21 cellular contexts compared by ENCODE assay signal in genomic region chr10:118723467-118723866, GRCh38. TPM values are rescaled to one million over a fixed set of nuclear protein-coding genes. Genes with fewer than 3 reads are reported as not detected.
DNase-seq lines count a peak whose midpoint lies in the region; ATAC-seq lines count a peak whose summit lies in the region.
"Had no signal": no experiment of that assay in that cellular context is flagged by ENCODE, and none has a peak within 500 bp of the region (broad histone marks: within the 10 kb centered on the region; RNA-seq: fewer than 3 reads in every experiment).

No MANE protein-coding gene starts in this region.

- ATAC-seq in memory B cell (ENCODE audit: low read depth): no peak
- no peak for ATAC-seq in HG03139 (IDR thresholded peaks at IDR 0.05; ENCODE audit: unreplicated experiment)
- no peak for ATAC-seq in GM19351 (IDR thresholded peaks at IDR 0.05; ENCODE audit: unreplicated experiment)
- ATAC-seq in GM18520 (IDR thresholded peaks at IDR 0.05; ENCODE audit: unreplicated experiment): no peak
- no peak for ATAC-seq in HG02840 (IDR thresholded peaks at IDR 0.05; ENCODE audit: low FRiP score, unreplicated experiment)
- ATAC-seq: activated CD8-positive, alpha-beta T cell treated with anti-CD3 and anti-CD28 coated beads, Interleukin-2, amount 10 ng/mL, durations not matched to agents 7 days and 5 days; lower lobe of right lung; sciatic nerve had no signal

- peak overlapping the region; percentile 63 for H3K27ac Mint-ChIP-seq in memory B cell
- H3K27ac Mint-ChIP-seq: activated CD8-positive, alpha-beta T cell treated with anti-CD3 and anti-CD28 coated beads, Interleukin-2, amount 10 ng/mL, durations not matched to agents 7 days and 5 days; activated naive CD4-positive, alpha-beta T cell treated with anti-CD3 and anti-CD28 coated beads for 36 hours; activated T-cell treated with anti-CD3 and anti-CD28 coated beads, Interleukin-2, amount 50 U/mL, for 24 hours had no signal

- peaks cover 8% of the 10 kb centered on the region for H3K36me3 Mint-ChIP-seq in memory B cell

- H3K4me3 Mint-ChIP-seq in memory B cell: no peak overlapping the region
- H3K4me3 Mint-ChIP-seq: activated CD8-positive, alpha-beta T cell treated with anti-CD3 and anti-CD28 coated beads, Interleukin-2, amount 10 ng/mL, durations not matched to agents 7 days and 5 days; activated naive CD4-positive, alpha-beta T cell treated with anti-CD3 and anti-CD28 coated beads for 36 hours; activated T-cell treated with anti-CD3 and anti-CD28 coated beads, Interleukin-2, amount 50 U/mL, for 24 hours; CD4-positive, CD25-positive, alpha-beta regulatory T cell had no signal

- peaks cover 5% of the 10 kb centered on the region for H3K4me1 Mint-ChIP-seq in memory B cell

- no peaks in the 10 kb centered on the region for H3K27me3 Mint-ChIP-seq in memory B cell
- H3K27me3 Mint-ChIP-seq: activated T-cell treated with anti-CD3 and anti-CD28 coated beads, Interleukin-2, amount 50 U/mL, for 24 hours; CD4-positive, CD25-positive, alpha-beta regulatory T cell had no signal

- H3K9me3 Mint-ChIP-seq in memory B cell: no peaks in the 10 kb centered on the region
- H3K9me3 Mint-ChIP-seq: activated naive CD4-positive, alpha-beta T cell treated with anti-CD3 and anti-CD28 coated beads for 36 hours; activated T-cell treated with anti-CD3 and anti-CD28 coated beads, Interleukin-2, amount 50 U/mL, for 24 hours; CD4-positive, CD25-positive, alpha-beta regulatory T cell had no signal

- DNase-seq in AG08396 (ENCODE audit: low spot score) (peak; percentile 13), HS-5 (ENCODE audit: low read depth) (peak; percentile 42), dermis microvascular lymphatic vessel endothelial cell (ENCODE audit: low read depth in 2 of 2) (peak; percentile 25 to 26), memory B cell (ENCODE audit: low spot score in 2 of 2) (no peak)
- DNase-seq: ACHN; activated CD4-positive, CD25-positive, alpha-beta regulatory T cell treated with anti-CD3 and anti-CD28 coated beads, Interleukin-2, amount 50 U/mL, for 72 hours; activated CD8-positive, alpha-beta T cell treated with anti-CD3 and anti-CD28 coated beads, Interleukin-2, amount 10 ng/mL, durations not matched to agents 7 days and 5 days; activated naive CD4-positive, alpha-beta T cell treated with anti-CD3 and anti-CD28 coated beads for 36 hours; activated T-cell treated with anti-CD3 and anti-CD28 coated beads, Interleukin-2, amount 50 U/mL, for 24 hours; CD4-positive, CD25-positive, alpha-beta regulatory T cell; hypothalamus; lower lobe of right lung; NCI-H1417 treated with DMSO at 0.1 percent for 48 hours; NCI-H524 treated with DMSO at 0.1 percent for 48 hours; SW 1271; testis had no signal

RNA-seq across cellular contexts. Expression of gene CACUL1, which starts 31.3 kb away (rescaled TPM):
- total RNA-seq in dermis microvascular lymphatic vessel endothelial cell: 22.1 and 25.0 TPM in 2 replicates

Comparison
In these comparisons a context has a peak if more than half of its experiments do, and no peak if none do; other contexts are left out.
1. DNase-seq: peak in AG08396 (single experiment), HS-5 (single experiment) and dermis microvascular lymphatic vessel endothelial cell (2 of 2); none in memory B cell (0 of 2).